In the genomic region with DNA sequence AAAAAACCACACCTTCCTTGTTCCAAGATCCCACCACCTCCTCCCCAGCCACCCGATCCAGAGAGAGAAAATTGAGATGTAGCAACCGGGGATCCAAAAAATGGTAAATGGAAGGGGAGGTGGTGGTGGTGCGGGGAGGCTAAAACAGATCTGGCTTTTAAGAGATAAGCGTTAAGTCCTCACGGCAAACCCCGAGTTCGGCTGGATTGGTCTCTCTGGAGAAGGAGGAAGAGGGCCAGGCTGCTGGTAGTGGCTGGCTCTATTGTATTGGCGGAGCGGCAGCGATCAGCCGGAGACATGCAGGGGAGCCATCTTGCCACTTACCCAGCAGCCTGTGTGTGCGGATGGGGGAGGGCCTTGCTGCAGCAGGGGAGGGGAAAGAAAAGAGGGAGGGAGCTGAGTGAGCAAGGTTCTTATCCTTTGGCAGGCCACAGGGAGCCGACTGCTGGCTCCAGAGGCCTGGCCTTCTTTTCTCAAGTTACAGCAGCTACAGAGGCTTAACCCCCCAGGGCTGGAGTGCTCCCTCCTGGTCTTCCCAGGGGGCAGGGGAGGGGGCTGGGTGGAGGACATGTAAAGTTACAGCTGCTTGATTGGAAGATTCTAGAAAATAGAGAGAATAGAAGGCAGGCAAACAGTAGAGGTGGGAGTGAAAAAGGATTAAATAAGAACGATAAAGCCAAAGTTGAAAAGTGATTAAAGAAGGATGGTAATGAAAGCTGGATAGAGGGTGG, we compare ENCODE assay signal across 8 cellular contexts. TPM values are rescaled to one million over a fixed set of nuclear protein-coding genes. Genes with fewer than 3 reads are reported as not detected.
DNase-seq lines count a peak whose midpoint lies in the region; ATAC-seq and TF ChIP-seq lines count a peak whose summit lies in the region.

No MANE protein-coding gene starts in this region.

- peaks cover 97% of the 10 kb centered on the region for H3K79me2 ChIP-seq in GM23248 (ENCODE audit: insufficient read depth)

- no peaks in the 10 kb centered on the region for H3K27me3 Mint-ChIP-seq in activated T-helper 17 cell treated with anti-CD3 and anti-CD28 coated beads, Interleukin-2, amount 50 U/mL, for 72 hours
- no peaks in the 10 kb centered on the region for H3K27me3 Mint-ChIP-seq in osteocyte (ENCODE audit: unreplicated experiment)

- H3K27ac Mint-ChIP-seq in activated T-helper 17 cell treated with anti-CD3 and anti-CD28 coated beads, Interleukin-2, amount 50 U/mL, for 72 hours, result peak overlapping the region; percentile 97
- H3K27ac Mint-ChIP-seq in osteocyte (ENCODE audit: unreplicated experiment), result peak overlapping the region; percentile 93

- peak overlapping the region; percentile 71 for H3K27ac ChIP-seq in GM23248
- H3K27ac ChIP-seq in gastroesophageal sphincter, result peak overlapping the region; percentile 37 to 90 (median 84)
- peak overlapping the region; percentile 74 to 83 for H3K27ac ChIP-seq in tibial artery

- TF ChIP-seq EP300 in gastroesophageal sphincter (IDR thresholded peaks at IDR 0.05), result no peak

- H3K4me1 Mint-ChIP-seq in activated T-helper 17 cell treated with anti-CD3 and anti-CD28 coated beads, Interleukin-2, amount 50 U/mL, for 72 hours, result peaks cover 27% of the 10 kb centered on the region
- H3K4me1 Mint-ChIP-seq in osteocyte (ENCODE audit: unreplicated experiment), result peaks cover 40% of the 10 kb centered on the region

- H3K9me3 Mint-ChIP-seq in activated T-helper 17 cell treated with anti-CD3 and anti-CD28 coated beads, Interleukin-2, amount 50 U/mL, for 72 hours, result no peaks in the 10 kb centered on the region
- no peaks in the 10 kb centered on the region for H3K9me3 Mint-ChIP-seq in osteocyte (ENCODE audit: unreplicated experiment)

- in situ Hi-C loops in GM23248 (cut with MboI), result no loop called here

- H3K4me3 ChIP-seq in GM23248 (peak overlapping the region; percentile 97), gastroesophageal sphincter (peak overlapping the region; percentile 41 to 62), tibial artery (peak overlapping the region; percentile 56 to 60)

- H3K36me3 ChIP-seq in GM23248 (ENCODE audit: low read depth) (peaks cover 30% of the 10 kb centered on the region), gastroesophageal sphincter (peaks cover 3 to 76% of the 10 kb centered on the region in 2 donors), tibial artery (peaks cover 49 to 62% (median 55%) of the 10 kb centered on the region in 3 donors)

- peaks cover 21% of the 10 kb centered on the region for H3K4me1 ChIP-seq in GM23248 (ENCODE audit: insufficient read depth)
- H3K4me1 ChIP-seq in gastroesophageal sphincter, result peaks cover 10 to 67% (median 24%) of the 10 kb centered on the region in 3 donors
- peaks cover 0 to 44% (median 28%) of the 10 kb centered on the region in 4 donors for H3K4me1 ChIP-seq in tibial artery

- intact Hi-C loops in tibial artery (cut with DNase I; ENCODE audit: low total_unique reads), result no loop called here

- 3 to 5% methylated on average over 14 of the region's 14 CpGs for WGBS in GM23248 (ENCODE audit: low coverage in 1 of 2, low lambda C conversion rate in 2 of 2, missing lambda C conversion rate in 2 of 2), 2 experiments
- 0% methylated on average over 9 to 14 of the region's 14 CpGs for WGBS in gastroesophageal sphincter (ENCODE audit: low coverage in 1 of 2), 2 donors

- no peak for TF ChIP-seq POLR2A in gastroesophageal sphincter (IDR thresholded peaks at IDR 0.05)

- H3K9me3 ChIP-seq in GM23248 (ENCODE audit: low read depth) (no peaks in the 10 kb centered on the region), gastroesophageal sphincter (no peaks in the 10 kb centered on the region), tibial artery (no peaks in the 10 kb centered on the region)

- H3K9ac ChIP-seq in GM23248, result peak overlapping the region; percentile 95

- peak overlapping the region; percentile 97 for H3K4me2 ChIP-seq in GM23248 (ENCODE audit: unreplicated experiment)

- H3K4me3 Mint-ChIP-seq in activated T-helper 17 cell treated with anti-CD3 and anti-CD28 coated beads, Interleukin-2, amount 50 U/mL, for 72 hours, result peak overlapping the region; percentile 92
- H3K4me3 Mint-ChIP-seq in osteocyte (ENCODE audit: unreplicated experiment), result peak overlapping the region; percentile 89

- no peaks in the 10 kb centered on the region for H3K27me3 ChIP-seq in GM23248 (replicated peaks; ENCODE audit: insufficient read depth)
- H3K27me3 ChIP-seq in gastroesophageal sphincter, result no peaks in the 10 kb centered on the region
- H3K27me3 ChIP-seq in tibial artery, result no peaks in the 10 kb centered on the region

- peak overlapping the region; percentile 60 for H2AFZ ChIP-seq in GM23248

- peaks cover 5% of the 10 kb centered on the region; the same call in 1 of the 2 replicates for H4K20me1 ChIP-seq in GM23248 (ENCODE audit: insufficient read depth)

- H3F3A ChIP-seq in GM23248 (ENCODE audit: insufficient read depth), result peaks cover 43% of the 10 kb centered on the region

- peaks cover 100% of the 10 kb centered on the region for H3K36me3 Mint-ChIP-seq in activated T-helper 17 cell treated with anti-CD3 and anti-CD28 coated beads, Interleukin-2, amount 50 U/mL, for 72 hours (ENCODE audit: low read depth)
- peaks cover 17% of the 10 kb centered on the region for H3K36me3 Mint-ChIP-seq in osteocyte (ENCODE audit: unreplicated experiment)

- peak in 1 of 4 experiments; percentile 37 for TF ChIP-seq CTCF in gastroesophageal sphincter (IDR thresholded peaks at IDR 0.05)
- no peak for TF ChIP-seq CTCF in osteocyte (IDR thresholded peaks at IDR 0.05)
- no peak for TF ChIP-seq CTCF in tibial artery (IDR thresholded peaks at IDR 0.05)

- peak; percentile 96 for DNase-seq in Daoy (ENCODE audit: low read depth)
- DNase-seq in GM23248, result peak; percentile 96
- peak; percentile 90 for DNase-seq in M059J (ENCODE audit: low read depth)
- DNase-seq in osteocyte (ENCODE audit: extremely low spot score, unreplicated experiment), result peak; percentile 92
- peak; percentile 89 to 94 for DNase-seq in tibial artery
- DNase-seq in NK-92 (lab: John Stamatoyannopoulos, UW; ENCODE audit: unreplicated experiment), result no peak

- ATAC-seq in activated T-helper 17 cell treated with anti-CD3 and anti-CD28 coated beads, Interleukin-2, amount 50 U/mL, for 72 hours (replicated peaks), result peak; percentile 98
- ATAC-seq in gastroesophageal sphincter, result peak; percentile 92

- no peaks in the 10 kb centered on the region for H3K9me2 ChIP-seq in GM23248 (ENCODE audit: insufficient read depth)

RNA-seq across cellular contexts. Expression of gene CDH24, which starts 14.1 kb away (rescaled TPM):
- 4.2 and 5.5 TPM in 2 replicates for total RNA-seq in Daoy (2014; rRNA removed; shearing (Covaris generic))
- 3.8 and 5.6 TPM in 2 replicates for total RNA-seq in GM23248 (2014; rRNA removed; shearing (Covaris generic))
- polyA plus RNA-seq in GM23248 (2016; fragmentation: Nextera tagmentation; extraction: Ambion mirVana), result 1.0 and 1.5 TPM in 2 replicates
- total RNA-seq in M059J (2014; rRNA removed; shearing (Covaris generic)), result 7.5 and 13.7 TPM in 2 replicates
- total RNA-seq in activated T-helper 17 cell treated with anti-CD3 and anti-CD28 coated beads, Interleukin-2, amount 50 U/mL, for 72 hours, result under 1 TPM; 0.48 TPM
- total RNA-seq in gastroesophageal sphincter (1 to 10 TPM; 1.5 to 3.6 (median 2.6) TPM), osteocyte (13.3 and 13.7 TPM in 2 replicates)

RNA-seq across cellular contexts. Expression of gene ACIN1, which starts 23.5 kb away (rescaled TPM):
- 62.3 and 79.3 TPM in 2 replicates for total RNA-seq in Daoy (2014; rRNA removed; shearing (Covaris generic))
- total RNA-seq in GM23248 (2014; rRNA removed; shearing (Covaris generic)), result 61.0 and 63.7 TPM in 2 replicates
- 28.8 and 35.5 TPM in 2 replicates for polyA plus RNA-seq in GM23248 (2016; fragmentation: Nextera tagmentation; extraction: Ambion mirVana)
- 47.1 and 64.0 TPM in 2 replicates for total RNA-seq in M059J (2014; rRNA removed; shearing (Covaris generic))
- 100 to 1,000 TPM; 187 to 214 TPM for total RNA-seq in activated T-helper 17 cell treated with anti-CD3 and anti-CD28 coated beads, Interleukin-2, amount 50 U/mL, for 72 hours
- total RNA-seq in gastroesophageal sphincter (100 to 1,000 TPM in 1 of 4 donors, 10 to 100 TPM in 3; 55.7 to 121 (median 91.8) TPM), osteocyte (219 and 241 TPM in 2 replicates)

RNA-seq across cellular contexts. Expression of gene C14orf119, which starts 23.9 kb away (rescaled TPM):
- total RNA-seq in Daoy (2014; rRNA removed; shearing (Covaris generic)), result 66.5 and 80.1 TPM in 2 replicates
- 48.7 and 55.5 TPM in 2 replicates for total RNA-seq in GM23248 (2014; rRNA removed; shearing (Covaris generic))
- polyA plus RNA-seq in GM23248 (2016; fragmentation: Nextera tagmentation; extraction: Ambion mirVana), result 157 and 166 TPM in 2 replicates
- 67.5 and 78.5 TPM in 2 replicates for total RNA-seq in M059J (2014; rRNA removed; shearing (Covaris generic))
- total RNA-seq in activated T-helper 17 cell treated with anti-CD3 and anti-CD28 coated beads, Interleukin-2, amount 50 U/mL, for 72 hours, result 10 to 100 TPM; 40.3 to 53.4 TPM
- total RNA-seq in gastroesophageal sphincter, result 10 to 100 TPM; 31.3 to 38.2 (median 33.4) TPM
- 51.8 and 61.3 TPM in 2 replicates for total RNA-seq in osteocyte

RNA-seq across cellular contexts. Expression of gene PSMB11, which starts 29.4 kb away (rescaled TPM):
- not detected in 2 replicates for total RNA-seq in Daoy (2014; rRNA removed; shearing (Covaris generic))
- total RNA-seq in GM23248 (2014; rRNA removed; shearing (Covaris generic)), result not detected in 2 replicates
- polyA plus RNA-seq in GM23248 (2016; fragmentation: Nextera tagmentation; extraction: Ambion mirVana), result not detected in 2 replicates
- total RNA-seq in M059J (2014; rRNA removed; shearing (Covaris generic)), result not detected in 2 replicates
- total RNA-seq in activated T-helper 17 cell treated with anti-CD3 and anti-CD28 coated beads, Interleukin-2, amount 50 U/mL, for 72 hours, result not detected
- under 1 TPM in 1 of 4 donors, not detected in 3; 0.27 TPM for total RNA-seq in gastroesophageal sphincter
- total RNA-seq in osteocyte, result not detected in 2 replicates

RNA-seq across cellular contexts. Expression of gene CIROP, which starts 33.4 kb away (rescaled TPM):
- total RNA-seq in Daoy (2014; rRNA removed; shearing (Covaris generic)), result not detected in 2 replicates
- not detected in 2 replicates for total RNA-seq in GM23248 (2014; rRNA removed; shearing (Covaris generic))
- polyA plus RNA-seq in GM23248 (2016; fragmentation: Nextera tagmentation; extraction: Ambion mirVana), result 0.09 TPM in 1 of 2 replicates, not detected in the other
- total RNA-seq in M059J (2014; rRNA removed; shearing (Covaris generic)), result not detected in 2 replicates
- total RNA-seq in activated T-helper 17 cell treated with anti-CD3 and anti-CD28 coated beads, Interleukin-2, amount 50 U/mL, for 72 hours, result not detected
- total RNA-seq in gastroesophageal sphincter (under 1 TPM in 2 of 4 donors, not detected in 2; 0.13 to 0.31 TPM), osteocyte (not detected in 2 replicates)
